ENCODE assay signal across 17 cellular contexts in the genomic region with DNA sequence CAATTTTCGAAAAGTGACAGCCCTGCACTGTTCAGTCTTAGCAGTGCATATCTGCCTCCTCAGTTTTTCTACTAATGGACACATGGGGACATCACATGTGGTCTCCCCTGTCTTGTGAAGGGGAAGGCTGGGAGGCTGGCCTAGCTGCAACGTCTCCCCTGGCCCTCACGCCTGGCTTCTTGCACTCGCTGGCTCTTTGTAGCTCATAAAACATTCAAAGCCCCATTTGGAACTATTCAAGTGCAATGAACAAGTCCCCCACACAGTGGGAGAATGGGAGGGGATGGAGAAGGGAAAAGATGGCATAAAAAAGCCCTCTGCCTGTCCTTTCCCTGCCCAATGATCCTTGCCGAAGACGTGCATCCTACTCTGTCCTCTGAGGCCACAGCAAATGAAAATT.
DNase-seq lines count a peak whose midpoint lies in the region; ATAC-seq and TF ChIP-seq lines count a peak whose summit lies in the region.
"Had no signal": no experiment of that assay in that cellular context is flagged by ENCODE, and none has a peak within 500 bp of the region (broad histone marks: within the 10 kb centered on the region; RNA-seq: fewer than 3 reads in every experiment).

No MANE protein-coding gene starts in this region.

- TF ChIP-seq CTCF in glutamatergic neuron (IDR thresholded peaks at IDR 0.05; ENCODE audit: partially characterized antibody, unreplicated experiment) (no peak), right lobe of liver (IDR thresholded peaks at IDR 0.05) (no peak)

- peaks cover 8% of the 10 kb centered on the region for H3K36me3 Mint-ChIP-seq in glutamatergic neuron (ENCODE audit: unreplicated experiment)
- H3K36me3 Mint-ChIP-seq in activated CD8-positive, alpha-beta memory T cell treated with anti-CD3 and anti-CD28 coated beads, Interleukin-2, amount 10 ng/mL, durations not matched to agents 7 days and 5 days: no peaks in the 10 kb centered on the region
- H3K36me3 Mint-ChIP-seq: CD4-positive, CD25-positive, alpha-beta regulatory T cell; CD8-positive, alpha-beta memory T cell had no signal

- ATAC-seq in right lobe of liver (no peak), HG03139 (IDR thresholded peaks at IDR 0.05; ENCODE audit: unreplicated experiment) (no peak)
- no peak for ATAC-seq in activated CD8-positive, alpha-beta memory T cell treated with anti-CD3 and anti-CD28 coated beads, Interleukin-2, amount 10 ng/mL, durations not matched to agents 7 days and 5 days

- peaks cover 37% of the 10 kb centered on the region for H3K4me1 Mint-ChIP-seq in glutamatergic neuron (ENCODE audit: low read depth, unreplicated experiment)
- no peaks in the 10 kb centered on the region for H3K4me1 Mint-ChIP-seq in activated CD8-positive, alpha-beta memory T cell treated with anti-CD3 and anti-CD28 coated beads, Interleukin-2, amount 10 ng/mL, durations not matched to agents 7 days and 5 days
- H3K4me1 Mint-ChIP-seq: CD4-positive, CD25-positive, alpha-beta regulatory T cell; CD8-positive, alpha-beta memory T cell had no signal

- H3K9me3 ChIP-seq in right lobe of liver: no peaks in the 10 kb centered on the region
- H3K9me3 ChIP-seq: BE2C had no signal

- TF ChIP-seq POLR2A in right lobe of liver (IDR thresholded peaks at IDR 0.05): no peak

- CTCF ChIA-PET in activated CD8-positive, alpha-beta memory T cell treated with anti-CD3 and anti-CD28 coated beads, Interleukin-2, amount 10 ng/mL, durations not matched to agents 7 days and 5 days (lab: Charles Lee): no interaction called here

- intact Hi-C loops in right lobe of liver (cut with DNase I): no loop called here

- peaks cover 0 to 25% (median 7%) of the 10 kb centered on the region in 4 donors for H3K4me1 ChIP-seq in right lobe of liver

- DNase-seq in glutamatergic neuron (no peak), right lobe of liver (no peak), substantia nigra (lab: John Stamatoyannopoulos, UW) (no peak)
- no peak for DNase-seq in activated CD4-positive, alpha-beta T cell treated with anti-CD3 and anti-CD28 coated beads, Interleukin-2, amount 50 U/mL, for 4 hours
- DNase-seq in activated CD8-positive, alpha-beta memory T cell treated with anti-CD3 and anti-CD28 coated beads, Interleukin-2, amount 10 ng/mL, durations not matched to agents 7 days and 5 days: no peak
- DNase-seq: ACHN; BE2C; CD4-positive, CD25-positive, alpha-beta regulatory T cell; CD8-positive, alpha-beta memory T cell; COR-L47; DMS 273 treated with DMSO at 0.1 percent for 48 hours; DMS53; DND-41; EL; H9; IMR-90 had no signal

- H3K4me3 ChIP-seq in right lobe of liver: no peak overlapping the region

- H3K36me3 ChIP-seq in right lobe of liver: no peaks in the 10 kb centered on the region

- H3K9me3 Mint-ChIP-seq in glutamatergic neuron (ENCODE audit: unreplicated experiment): peaks cover 9% of the 10 kb centered on the region
- no peaks in the 10 kb centered on the region for H3K9me3 Mint-ChIP-seq in activated CD8-positive, alpha-beta memory T cell treated with anti-CD3 and anti-CD28 coated beads, Interleukin-2, amount 10 ng/mL, durations not matched to agents 7 days and 5 days (ENCODE audit: low read depth)
- H3K9me3 Mint-ChIP-seq: CD4-positive, CD25-positive, alpha-beta regulatory T cell; CD8-positive, alpha-beta memory T cell; H9 had no signal

- peak overlapping the region in 2 of 3 donors; percentile 3 to 78 for H3K27ac ChIP-seq in right lobe of liver
- H3K27ac ChIP-seq in substantia nigra (ENCODE audit: low read depth, low read length, poor library complexity, severe bottlenecking): peak overlapping the region; percentile 6

- peaks cover 6% of the 10 kb centered on the region for H3K27me3 Mint-ChIP-seq in glutamatergic neuron (ENCODE audit: unreplicated experiment)
- peaks cover 7% of the 10 kb centered on the region for H3K27me3 Mint-ChIP-seq in activated CD8-positive, alpha-beta memory T cell treated with anti-CD3 and anti-CD28 coated beads, Interleukin-2, amount 10 ng/mL, durations not matched to agents 7 days and 5 days

- H3K27me3 ChIP-seq in right lobe of liver: no peaks in the 10 kb centered on the region
- H3K27me3 ChIP-seq: BE2C had no signal

- 73% methylated on average over 4 of the region's 6 CpGs for WGBS in right lobe of liver (ENCODE audit: insufficient coverage, low coverage, low lambda C conversion rate, missing lambda C conversion rate)

- H3K27ac Mint-ChIP-seq in glutamatergic neuron (ENCODE audit: unreplicated experiment): peak overlapping the region; percentile 12
- no peak overlapping the region for H3K27ac Mint-ChIP-seq in activated CD8-positive, alpha-beta memory T cell treated with anti-CD3 and anti-CD28 coated beads, Interleukin-2, amount 10 ng/mL, durations not matched to agents 7 days and 5 days
- H3K27ac Mint-ChIP-seq: CD4-positive, CD25-positive, alpha-beta regulatory T cell; CD8-positive, alpha-beta memory T cell; H9 had no signal

- no peak overlapping the region for H3K4me3 Mint-ChIP-seq in glutamatergic neuron (ENCODE audit: unreplicated experiment)
- H3K4me3 Mint-ChIP-seq in activated CD8-positive, alpha-beta memory T cell treated with anti-CD3 and anti-CD28 coated beads, Interleukin-2, amount 10 ng/mL, durations not matched to agents 7 days and 5 days: no peak overlapping the region
- H3K4me3 Mint-ChIP-seq: CD4-positive, CD25-positive, alpha-beta regulatory T cell; CD8-positive, alpha-beta memory T cell; H9 had no signal
